Comparison of ENCODE assay signal across 18 cellular contexts in the genomic region with DNA sequence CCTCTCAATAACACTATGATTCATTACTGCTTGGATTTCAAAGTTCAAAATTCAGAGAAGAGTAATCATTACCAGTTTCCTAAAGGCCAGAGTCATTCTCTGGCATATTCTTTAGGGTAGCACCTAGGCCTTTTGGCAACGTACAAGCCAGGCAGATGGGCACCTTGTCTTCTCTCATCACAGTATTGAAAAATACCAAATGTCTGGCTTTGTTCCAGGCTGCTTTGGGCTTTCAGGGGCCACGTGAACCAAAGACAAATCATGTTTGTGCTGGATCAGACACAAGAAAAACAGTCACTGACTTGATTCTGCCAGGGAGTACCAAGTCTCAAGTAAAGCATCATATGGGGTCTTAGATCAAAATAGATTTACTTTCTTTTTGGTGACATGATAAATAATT. TPM values are rescaled to one million over a fixed set of nuclear protein-coding genes. Genes with fewer than 3 reads are reported as not detected.
DNase-seq lines count a peak whose midpoint lies in the region; ATAC-seq and TF ChIP-seq lines count a peak whose summit lies in the region.
"Had no signal": no experiment of that assay in that cellular context is flagged by ENCODE, and none has a peak within 500 bp of the region (broad histone marks: within the 10 kb centered on the region; RNA-seq: fewer than 3 reads in every experiment).

No MANE protein-coding gene starts in this region.

- no peak overlapping the region for H3K14ac ChIP-seq in IMR-90 (replicated peaks; ENCODE audit: low read depth, low read length)

- no peak for TF ChIP-seq EP300 in tibial nerve (IDR thresholded peaks at IDR 0.05)

- POLR2A ChIA-PET in IMR-90 (lab: Charles Lee; ENCODE audit: unreplicated experiment), result no interaction called here

- H3K4ac ChIP-seq in IMR-90 (ENCODE audit: low read depth, low read length), result no peak overlapping the region

- in situ Hi-C loops in IMR-90 (cut with MboI; ENCODE audit: low sequenced_read_pairs), result no loop called here

- ATAC-seq in IMR-90 (ENCODE audit: low read depth), result no peak
- ATAC-seq in T-helper 17 cell, result no peak
- ATAC-seq: activated CD4-positive, alpha-beta T cell treated with anti-CD3 and anti-CD28 coated beads for 36 hours had no signal

- no peak overlapping the region for H4K5ac ChIP-seq in IMR-90 (ENCODE audit: low read depth, low read length)

- H4K91ac ChIP-seq in IMR-90 (ENCODE audit: insufficient read depth, low read depth, low read length), result 0 out of 2 replicates have a peak overlapping the region, but pooled peaks have one; percentile 48

- intact Hi-C loops in IMR-90 (cut with micrococcal nuclease) (no loop called here), testis (cut with DNase I; ENCODE audit: low total_unique reads) (no loop called here)

- peak overlapping the region; percentile 8; the same call in 1 of the 2 replicates for H2AK5ac ChIP-seq in IMR-90 (ENCODE audit: low read depth, low read length)

- no peak for DNase-seq in IMR-90
- DNase-seq in NCI-H345 treated with DMSO at 0.1 percent for 48 hours (lab: John Stamatoyannopoulos, UW; ENCODE audit: unreplicated experiment), result peak; percentile 25
- peak; percentile 91 for DNase-seq in cerebellar cortex (ENCODE audit: low spot score)
- no peak for DNase-seq in T-helper 17 cell
- DNase-seq in testis, result no peak
- DNase-seq in activated naive CD4-positive, alpha-beta T cell (lab: John Stamatoyannopoulos, UW), result no peak
- DNase-seq in tibial nerve (ENCODE audit: low spot score in 2 of 2), result no peak
- DNase-seq: activated CD4-positive, alpha-beta T cell treated with anti-CD3 and anti-CD28 coated beads for 36 hours; activated T-cell treated with anti-CD3 and anti-CD28 coated beads for 4 hours; kidney glomerular epithelial cell; NCI-H748 treated with DMSO at 0.1 percent for 48 hours; spleen had no signal

- no peak overlapping the region for H3K18ac ChIP-seq in IMR-90 (ENCODE audit: low read depth, low read length)

- dilution Hi-C loops in IMR-90 (cut with HindIII; ENCODE audit: low sequenced_read_pairs, unreplicated experiment), result no loop called here

- WGBS in IMR-90 (ENCODE audit: extremely low coverage in 2 of 2, insufficient read length in 1 of 2), 2 experiments, result 17% methylated on average over 1 of the region's 2 CpGs; no CpG with 5 or more reads in 1 of the 2 experiments
- WGBS in testis, 2 donors, result 63 to 80% methylated on average over 2 of the region's 2 CpGs
- 20 to 42% methylated on average over 2 of the region's 2 CpGs for WGBS in tibial nerve, 2 donors

- H3K4me2 ChIP-seq in IMR-90 (ENCODE audit: low read depth, low read length), result no peak overlapping the region

- no peak overlapping the region for H3K23ac ChIP-seq in IMR-90 (ENCODE audit: low read depth, low read length)

- peaks cover 15% of the 10 kb centered on the region for H3K4me1 Mint-ChIP-seq in T-helper 17 cell

- H3K56ac ChIP-seq in IMR-90 (ENCODE audit: extremely low read depth, insufficient read depth, low read length), result no peak overlapping the region

- no peak overlapping the region for H4K8ac ChIP-seq in IMR-90 (ENCODE audit: low read depth in 2 of 2, low read length in 2 of 2)

- H3K9me3 ChIP-seq in IMR-90 (ENCODE audit: control insufficient read depth, insufficient read depth, low read length) (no peaks in the 10 kb centered on the region), neutrophil (no peaks in the 10 kb centered on the region), T-helper 17 cell (ENCODE audit: control insufficient read depth, low read length, poor library complexity, severe bottlenecking) (no peaks in the 10 kb centered on the region), testis (no peaks in the 10 kb centered on the region), tibial nerve (no peaks in the 10 kb centered on the region)
- H3K9me3 ChIP-seq: spleen had no signal

- no peak overlapping the region for H3K9ac ChIP-seq in IMR-90 (ENCODE audit: low read depth, low read length)
- H3K9ac ChIP-seq: parathyroid adenoma had no signal

- TF ChIP-seq POLR2A in IMR-90 (IDR thresholded peaks at IDR 0.05; ENCODE audit: low read depth, low read length) (no peak), testis (IDR thresholded peaks at IDR 0.05) (no peak), tibial nerve (IDR thresholded peaks at IDR 0.05) (no peak)

- no peak overlapping the region for H2AK9ac ChIP-seq in IMR-90 (replicated peaks; ENCODE audit: low read depth, low read length, poor library complexity)

- H3K27ac ChIP-seq in IMR-90 (ENCODE audit: insufficient read depth, low read length) (0 out of 2 replicates have a peak overlapping the region, but pooled peaks have one; percentile 31), neutrophil (peak overlapping the region; percentile 61), testis (no peak overlapping the region), tibial nerve (no peak overlapping the region)
- H3K27ac ChIP-seq: coronary artery, parathyroid adenoma, spleen had no signal

- H3K79me1 ChIP-seq in IMR-90 (ENCODE audit: low read depth in 1 of 2, low read length in 2 of 2), result peaks cover 7 to 41% of the 10 kb centered on the region in 2 experiments

- no peak overlapping the region for H3K4me3 Mint-ChIP-seq in T-helper 17 cell
- H3K4me3 Mint-ChIP-seq: activated CD4-positive, alpha-beta T cell treated with anti-CD3 and anti-CD28 coated beads for 36 hours; activated naive CD8-positive, alpha-beta T cell; stimulated activated naive CD8-positive, alpha-beta T cell treated with anti-CD3 and anti-CD28 coated beads, Interleukin-15, Interleukin-2, amounts not matched to agents 100 ng/mL and 50 ng/mL, for 24 hours; T-helper 2 cell treated with Interferon-gamma antibody and Interleukin-4, amounts not matched to agents 5 μg/mL and 100 μg/mL, for 36 hours had no signal

- H3K27ac Mint-ChIP-seq in T-helper 17 cell, result no peak overlapping the region
- H3K27ac Mint-ChIP-seq: activated CD4-positive, alpha-beta T cell treated with anti-CD3 and anti-CD28 coated beads for 36 hours; activated naive CD8-positive, alpha-beta T cell; stimulated activated naive CD8-positive, alpha-beta T cell treated with anti-CD3 and anti-CD28 coated beads, Interleukin-15, Interleukin-2, amounts not matched to agents 100 ng/mL and 50 ng/mL, for 24 hours; T-helper 2 cell treated with Interferon-gamma antibody and Interleukin-4, amounts not matched to agents 5 μg/mL and 100 μg/mL, for 36 hours had no signal

- H4K20me1 ChIP-seq in IMR-90 (ENCODE audit: insufficient read depth, low read length), result no peaks in the 10 kb centered on the region; the same call in 1 of the 2 replicates

- H2BK20ac ChIP-seq in IMR-90 (ENCODE audit: low read depth, low read length), result no peak overlapping the region

- H2BK120ac ChIP-seq in IMR-90 (ENCODE audit: low read depth, low read length), result no peak overlapping the region

- H3K4me3 ChIP-seq in IMR-90 (ENCODE audit: insufficient read depth, low read depth, low read length) (no peak overlapping the region), neutrophil (ENCODE audit: low read depth in 1 of 2, low read length in 1 of 2) (no peak overlapping the region), testis (no peak overlapping the region), tibial nerve (no peak overlapping the region)
- H3K4me3 ChIP-seq: coronary artery, spleen had no signal

- no TSS peak for BruUV-seq in IMR-90 (replicated peaks; lab: Mats Ljungman, UMichigan)

- CTCF ChIA-PET in IMR-90 (lab: Yijun Ruan, JAX), result interaction anchor here (1.6 kb wide), 1 partner anchor 8 kb away, joined by 4 read pairs; no protein-coding TSS in a partner anchor

- no peak overlapping the region for H2BK15ac ChIP-seq in IMR-90 (ENCODE audit: low read depth, low read length)

- H3K27me3 ChIP-seq in IMR-90 (ENCODE audit: control insufficient read depth, insufficient read depth, low read length), result no peaks in the 10 kb centered on the region
- H3K27me3 ChIP-seq in neutrophil, result no peaks in the 10 kb centered on the region
- no peaks in the 10 kb centered on the region for H3K27me3 ChIP-seq in testis
- H3K27me3 ChIP-seq in tibial nerve, result no peaks in the 10 kb centered on the region
- H3K27me3 ChIP-seq: spleen had no signal

- no peak for TF ChIP-seq RAD21 in IMR-90 (IDR thresholded peaks at IDR 0.05; ENCODE audit: low read length)

- H2AFZ ChIP-seq in IMR-90 (replicated peaks; ENCODE audit: low read length, poor library complexity), result no peak overlapping the region
- H2AFZ ChIP-seq: parathyroid adenoma had no signal

- peak overlapping the region; percentile 7 for H2BK5ac ChIP-seq in IMR-90 (ENCODE audit: low read depth, low read length, poor library complexity, severe bottlenecking)

- no peaks in the 10 kb centered on the region for H3K27me3 Mint-ChIP-seq in T-helper 17 cell
- H3K27me3 Mint-ChIP-seq: activated CD4-positive, alpha-beta T cell treated with anti-CD3 and anti-CD28 coated beads for 36 hours; activated naive CD8-positive, alpha-beta T cell; stimulated activated naive CD8-positive, alpha-beta T cell treated with anti-CD3 and anti-CD28 coated beads, Interleukin-15, Interleukin-2, amounts not matched to agents 100 ng/mL and 50 ng/mL, for 24 hours had no signal

- H3K36me3 ChIP-seq in IMR-90 (ENCODE audit: control insufficient read depth, insufficient read depth, low read length), result no peaks in the 10 kb centered on the region
- peaks cover 50% of the 10 kb centered on the region for H3K36me3 ChIP-seq in neutrophil
- no peaks in the 10 kb centered on the region for H3K36me3 ChIP-seq in testis (ENCODE audit: low read depth, missing control alignments)
- H3K36me3 ChIP-seq in tibial nerve, result peaks cover 0 to 2% (median 0%) of the 10 kb centered on the region in 3 donors

- H3K4me1 ChIP-seq in IMR-90 (ENCODE audit: control insufficient read depth, insufficient read depth, low read length), result peaks cover 12% of the 10 kb centered on the region
- peaks cover 58 to 96% of the 10 kb centered on the region in 2 experiments for H3K4me1 ChIP-seq in neutrophil (ENCODE audit: control insufficient read depth in 1 of 2, insufficient read depth in 1 of 2, low read depth in 1 of 2, low read length in 1 of 2)
- H3K4me1 ChIP-seq in testis, result no peaks in the 10 kb centered on the region
- H3K4me1 ChIP-seq in tibial nerve, result peaks cover 0 to 43% (median 8%) of the 10 kb centered on the region in 4 donors
- H3K4me1 ChIP-seq: parathyroid adenoma had no signal

- H3K36me3 Mint-ChIP-seq in T-helper 17 cell (ENCODE audit: low read depth), result peaks cover 2% of the 10 kb centered on the region

- H3K9me1 ChIP-seq in IMR-90 (ENCODE audit: insufficient read depth, low read length), result peaks cover 4% of the 10 kb centered on the region; the same call in 1 of the 2 replicates

- TF ChIP-seq CTCF in IMR-90 (conservative IDR thresholded peaks at IDR 0.05; ENCODE audit: low read depth, low read length), result no peak
- no peak for TF ChIP-seq CTCF in neutrophil (IDR thresholded peaks at IDR 0.05)
- TF ChIP-seq CTCF in testis (IDR thresholded peaks at IDR 0.05), result no peak
- no peak for TF ChIP-seq CTCF in tibial nerve (IDR thresholded peaks at IDR 0.05)

RNA-seq across cellular contexts. Expression of a gene that starts 15.5 kb away (rescaled TPM):
- total RNA-seq in IMR-90 (2012; rRNA removed) (3.4 and 4.7 TPM in 2 replicates), T-helper 17 cell (10 to 100 TPM in 1 of 2 donors, 1 to 10 TPM in 1; 9.9 to 10.2 TPM), testis (1 to 10 TPM; 8.2 to 8.5 TPM), tibial nerve (100 to 1,000 TPM in 1 of 4 donors, 10 to 100 TPM in 3; 62.1 to 113 (median 91.8) TPM)
- polyA plus RNA-seq in IMR-90 (2012; rRNA removed) (3.0 and 3.4 TPM in 2 replicates), testis (ENCODE audit: insufficient read depth, low read depth, low replicate concordance) (7.2 TPM)
- polyA plus RNA-seq in IMR-90 (2012; cell fraction: cytosol; rRNA removed), result 1.4 and 1.7 TPM in 2 replicates
- 0.83 and 3.0 TPM in 2 replicates for polyA plus RNA-seq in IMR-90 (2012; cell fraction: nucleus; rRNA removed; ENCODE audit: low replicate concordance)

Comparison
In these comparisons a context has a peak if more than half of its experiments do, and no peak if none do; other contexts are left out.
1. DNase-seq: peak in NCI-H345 treated with DMSO at 0.1 percent for 48 hours (single experiment) and cerebellar cortex (single experiment); none in IMR-90 (single experiment), T-helper 17 cell (0 of 3), testis (single experiment), activated naive CD4-positive, alpha-beta T cell (0 of 4) and tibial nerve (0 of 2).
2. H3K27ac ChIP-seq: peak in IMR-90 (single experiment) and neutrophil (single experiment); none in testis (0 of 2) and tibial nerve (0 of 4).
3. RNA of a gene that starts 15.5 kb away (total RNA-seq): 62.1 to 113 TPM in tibial nerve; 9.9 to 10.2 TPM in T-helper 17 cell, 8.2 to 8.5 TPM in testis and 3.4 to 4.7 TPM in IMR-90; every median in the first group is over 4 times any median in the second.